Comparison of ENCODE assay signal across 30 cellular contexts in genomic region chr11:21426931-21427330, GRCh38.
"Had no signal": no experiment of that assay in that cellular context is flagged by ENCODE, and none has a peak within 500 bp of the region (broad histone marks: within the 10 kb centered on the region; RNA-seq: fewer than 3 reads in every experiment).

No MANE protein-coding gene starts in this region.

- H3K9me3 Mint-ChIP-seq: activated naive CD8-positive, alpha-beta T cell treated with anti-CD3 and anti-CD28 coated beads, Interleukin-2, amount 10 ng/mL, durations not matched to agents 7 days and 5 days; brain; endodermal cell had no signal

- H3K27me3 Mint-ChIP-seq: activated CD4-positive, alpha-beta memory T cell treated with anti-CD3 and anti-CD28 coated beads, Interleukin-2, amount 10 ng/mL, durations not matched to agents 7 days and 5 days; activated CD4-positive, alpha-beta T cell treated with anti-CD3 and anti-CD28 coated beads, Interleukin-2, amount 10 ng/mL, durations not matched to agents 7 days and 5 days; activated naive CD4-positive, alpha-beta T cell treated with anti-CD3 and anti-CD28 coated beads, Interleukin-2, amount 10 ng/mL, durations not matched to agents 7 days and 5 days; activated naive CD8-positive, alpha-beta T cell treated with anti-CD3 and anti-CD28 coated beads, Interleukin-2, amount 10 ng/mL, durations not matched to agents 7 days and 5 days; activated T-cell treated with anti-CD3 and anti-CD28 coated beads, Interleukin-2, amount 50 U/mL, for 24 hours; brain; dendritic cell treated with granulocyte-macrophage colony-stimulating factor and Interleukin-4, amounts not matched to agents 40 ng/mL and 50 ng/mL, for 4 days had no signal

- H3K27ac ChIP-seq: ascending aorta, breast epithelium, cardiac muscle cell, coronary artery, heart right ventricle, WERI-Rb-1 had no signal

- H3K9me3 ChIP-seq: ascending aorta, breast epithelium, heart right ventricle had no signal

- H3K4me1 ChIP-seq: ascending aorta, breast epithelium, heart right ventricle had no signal

- H3K36me3 Mint-ChIP-seq: activated naive CD4-positive, alpha-beta T cell treated with anti-CD3 and anti-CD28 coated beads, Interleukin-2, amount 10 ng/mL, durations not matched to agents 7 days and 5 days; activated naive CD4-positive, alpha-beta T cell treated with anti-CD3 and anti-CD28 coated beads, Interleukin-2, amount 50 U/mL, for 72 hours; activated naive CD8-positive, alpha-beta T cell treated with anti-CD3 and anti-CD28 coated beads, Interleukin-2, amount 10 ng/mL, durations not matched to agents 7 days and 5 days; brain had no signal

- H3K4me1 Mint-ChIP-seq: activated CD4-positive, alpha-beta memory T cell treated with anti-CD3 and anti-CD28 coated beads, Interleukin-2, amount 10 ng/mL, durations not matched to agents 7 days and 5 days; activated CD4-positive, alpha-beta T cell treated with anti-CD3 and anti-CD28 coated beads, Interleukin-2, amount 10 ng/mL, durations not matched to agents 7 days and 5 days; activated naive CD4-positive, alpha-beta T cell treated with anti-CD3 and anti-CD28 coated beads, Interleukin-2, amount 10 ng/mL, durations not matched to agents 7 days and 5 days; activated naive CD8-positive, alpha-beta T cell treated with anti-CD3 and anti-CD28 coated beads, Interleukin-2, amount 10 ng/mL, durations not matched to agents 7 days and 5 days; brain had no signal

- H3K4me3 Mint-ChIP-seq: activated CD4-positive, alpha-beta memory T cell treated with anti-CD3 and anti-CD28 coated beads, Interleukin-2, amount 10 ng/mL, durations not matched to agents 7 days and 5 days; activated CD4-positive, alpha-beta T cell treated with anti-CD3 and anti-CD28 coated beads, Interleukin-2, amount 10 ng/mL, durations not matched to agents 7 days and 5 days; activated naive CD4-positive, alpha-beta T cell treated with anti-CD3 and anti-CD28 coated beads, Interleukin-2, amount 10 ng/mL, durations not matched to agents 7 days and 5 days; activated naive CD8-positive, alpha-beta T cell treated with anti-CD3 and anti-CD28 coated beads, Interleukin-2, amount 10 ng/mL, durations not matched to agents 7 days and 5 days; activated T-cell treated with anti-CD3 and anti-CD28 coated beads, Interleukin-2, amount 50 U/mL, for 24 hours; activated T-cell treated with anti-CD3 and anti-CD28 coated beads, Interleukin-2, amount 50 U/mL, for 72 hours; brain; dendritic cell treated with granulocyte-macrophage colony-stimulating factor and Interleukin-4, amounts not matched to agents 40 ng/mL and 50 ng/mL, for 4 days; endodermal cell had no signal

- H3K27me3 ChIP-seq: ascending aorta, breast epithelium, cardiac muscle cell, dorsolateral prefrontal cortex, heart right ventricle had no signal

- H3K36me3 ChIP-seq: ascending aorta, breast epithelium, cardiac muscle cell, heart right ventricle, WERI-Rb-1 had no signal

- H3K4me3 ChIP-seq: ascending aorta, breast epithelium, cardiac muscle cell, coronary artery, dorsolateral prefrontal cortex, heart right ventricle had no signal

- H3K27ac Mint-ChIP-seq: activated CD4-positive, alpha-beta memory T cell treated with anti-CD3 and anti-CD28 coated beads, Interleukin-2, amount 10 ng/mL, durations not matched to agents 7 days and 5 days; activated CD4-positive, alpha-beta T cell treated with anti-CD3 and anti-CD28 coated beads, Interleukin-2, amount 10 ng/mL, durations not matched to agents 7 days and 5 days; activated naive CD4-positive, alpha-beta T cell treated with anti-CD3 and anti-CD28 coated beads, Interleukin-2, amount 10 ng/mL, durations not matched to agents 7 days and 5 days; activated naive CD4-positive, alpha-beta T cell treated with anti-CD3 and anti-CD28 coated beads, Interleukin-2, amount 50 U/mL, for 72 hours; activated naive CD8-positive, alpha-beta T cell treated with anti-CD3 and anti-CD28 coated beads, Interleukin-2, amount 10 ng/mL, durations not matched to agents 7 days and 5 days; activated T-cell treated with anti-CD3 and anti-CD28 coated beads, Interleukin-2, amount 50 U/mL, for 24 hours; activated T-cell treated with anti-CD3 and anti-CD28 coated beads, Interleukin-2, amount 50 U/mL, for 72 hours; brain; dendritic cell treated with granulocyte-macrophage colony-stimulating factor and Interleukin-4, amounts not matched to agents 40 ng/mL and 50 ng/mL, for 4 days; endodermal cell had no signal

- DNase-seq: activated CD4-positive, alpha-beta memory T cell treated with anti-CD3 and anti-CD28 coated beads, Interleukin-2, amount 10 ng/mL, durations not matched to agents 7 days and 5 days; activated CD4-positive, alpha-beta T cell treated with anti-CD3 and anti-CD28 coated beads for 4 hours; activated CD4-positive, alpha-beta T cell treated with anti-CD3 and anti-CD28 coated beads, Interleukin-2, amount 10 ng/mL, durations not matched to agents 7 days and 5 days; activated CD4-positive, alpha-beta T cell treated with anti-CD3 and anti-CD28 coated beads, Interleukin-2, amount 50 U/mL, for 4 hours; activated CD4-positive, CD25-positive, alpha-beta regulatory T cell; activated CD4-positive, CD25-positive, alpha-beta regulatory T cell treated with anti-CD3 and anti-CD28 coated beads, Interleukin-2, amount 50 U/mL, for 72 hours; activated CD8-positive, alpha-beta memory T cell treated with anti-CD3 and anti-CD28 coated beads, Interleukin-2, amount 50 U/mL, for 48 hours; activated gamma-delta T cell; activated naive CD4-positive, alpha-beta T cell; activated naive CD4-positive, alpha-beta T cell treated with anti-CD3 and anti-CD28 coated beads, Interleukin-2, amount 10 ng/mL, durations not matched to agents 7 days and 5 days; activated naive CD8-positive, alpha-beta T cell treated with anti-CD3 and anti-CD28 coated beads, Interleukin-2, amount 10 ng/mL, durations not matched to agents 7 days and 5 days; activated T-cell treated with anti-CD3 and anti-CD28 coated beads for 4 hours; activated T-cell treated with anti-CD3 and anti-CD28 coated beads, Interleukin-2, amount 50 U/mL, for 24 hours; activated T-cell treated with anti-CD3 and anti-CD28 coated beads, Interleukin-2, amount 50 U/mL, for 72 hours; central memory CD4-positive, alpha-beta T cell; cerebellar nuclear complex; dorsolateral prefrontal cortex; effector memory CD4-positive, alpha-beta T cell; endodermal cell; foreskin fibroblast; heart right ventricle; T-helper 2 cell; WERI-Rb-1 had no signal
